In the genomic region with DNA sequence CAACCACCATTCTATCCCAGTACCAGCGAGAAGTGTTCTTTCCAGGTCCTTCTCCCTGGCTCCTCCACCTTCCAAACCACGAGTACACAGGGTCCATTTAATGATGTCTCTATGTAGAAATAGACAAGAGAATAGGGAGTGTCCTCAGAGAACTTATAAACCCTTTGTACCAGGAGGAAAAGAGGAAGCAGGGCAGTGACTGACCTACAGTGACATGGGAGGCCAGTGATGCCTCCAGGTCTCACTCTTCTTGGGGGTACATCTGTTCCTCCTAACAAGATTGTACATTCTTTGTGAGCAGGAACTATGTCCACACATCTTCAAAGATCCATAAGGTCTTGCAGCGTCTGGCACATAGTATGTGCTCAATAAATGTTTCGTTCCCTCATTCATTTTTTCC, we compare ENCODE assay signal across 23 cellular contexts. TPM values are rescaled to one million over a fixed set of nuclear protein-coding genes. Genes with fewer than 3 reads are reported as not detected.
DNase-seq lines count a peak whose midpoint lies in the region; ATAC-seq, FAIRE-seq and TF ChIP-seq lines count a peak whose summit lies in the region.
"Had no signal": no experiment of that assay in that cellular context is flagged by ENCODE, and none has a peak within 500 bp of the region (broad histone marks: within the 10 kb centered on the region; RNA-seq: fewer than 3 reads in every experiment).

No MANE protein-coding gene starts in this region.

- H2AK9ac ChIP-seq in IMR-90 (replicated peaks; ENCODE audit: low read depth, low read length, poor library complexity): no peak overlapping the region

- H3K4me1 ChIP-seq in ACC112 (ENCODE audit: control insufficient read depth, insufficient read depth, low read length, unreplicated experiment): peaks cover 9% of the 10 kb centered on the region
- peaks cover 15% of the 10 kb centered on the region for H3K4me1 ChIP-seq in IMR-90 (ENCODE audit: control insufficient read depth, insufficient read depth, low read length)
- H3K4me1 ChIP-seq in GM12878 (ENCODE audit: control insufficient read depth, insufficient read depth, low read length): no peaks in the 10 kb centered on the region
- H3K4me1 ChIP-seq: prostate gland had no signal

- H3K14ac ChIP-seq in IMR-90 (replicated peaks; ENCODE audit: low read depth, low read length): peak overlapping the region; percentile 59

- in situ Hi-C loops in IMR-90 (cut with MboI; ENCODE audit: low sequenced_read_pairs): no loop called here
- in situ Hi-C loops in GM12878 (cut with MboI): no loop called here

- POLR2A ChIA-PET in IMR-90 (lab: Charles Lee; ENCODE audit: unreplicated experiment): no interaction called here
- POLR2A ChIA-PET in GM12878 (lab: Charles Lee): no interaction called here

- peaks cover 21% of the 10 kb centered on the region for H3K4me1 Mint-ChIP-seq in nephron
- H3K4me1 Mint-ChIP-seq: activated CD4-positive, alpha-beta memory T cell treated with anti-CD3 and anti-CD28 coated beads, Interleukin-2, amount 10 ng/mL, durations not matched to agents 7 days and 5 days had no signal

- H3K9ac ChIP-seq in IMR-90 (ENCODE audit: low read depth, low read length) (no peak overlapping the region), GM12878 (ENCODE audit: control insufficient read depth, insufficient read depth, low read length) (no peak overlapping the region)

- H3K4me3 ChIP-seq in ACC112 (ENCODE audit: low read depth, low read length): no peak overlapping the region
- no peak overlapping the region for H3K4me3 ChIP-seq in IMR-90 (ENCODE audit: insufficient read depth, low read depth, low read length)
- H3K4me3 ChIP-seq in GM12878: no peak overlapping the region
- H3K4me3 ChIP-seq: colonic mucosa, prostate gland had no signal

- BruUV-seq in IMR-90 (replicated peaks; lab: Mats Ljungman, UMichigan) (no TSS peak), GM12878 (replicated peaks; lab: Mats Ljungman, UMichigan) (no TSS peak)

- peak overlapping the region; percentile 72 for H3K4ac ChIP-seq in IMR-90 (ENCODE audit: low read depth, low read length)

- no peak overlapping the region for H3K18ac ChIP-seq in IMR-90 (ENCODE audit: low read depth, low read length)

- no peak overlapping the region for H3K56ac ChIP-seq in IMR-90 (ENCODE audit: extremely low read depth, insufficient read depth, low read length)

- no peak overlapping the region for H3K4me3 Mint-ChIP-seq in nephron
- H3K4me3 Mint-ChIP-seq: activated CD4-positive, alpha-beta memory T cell treated with anti-CD3 and anti-CD28 coated beads, Interleukin-2, amount 10 ng/mL, durations not matched to agents 7 days and 5 days; nephron progenitor cell; T-helper 17 cell had no signal

- peaks cover 25% of the 10 kb centered on the region for H3K27me3 Mint-ChIP-seq in nephron (ENCODE audit: low read depth)

- no peak overlapping the region for H2BK5ac ChIP-seq in IMR-90 (ENCODE audit: low read depth, low read length, poor library complexity, severe bottlenecking)

- TF ChIP-seq EP300 in GM12878 (IDR thresholded peaks at IDR 0.05; ENCODE audit: borderline replicate concordance in 1 of 2, control insufficient read depth in 1 of 2, low read depth in 2 of 2, low read length in 2 of 2): no peak

- H3K9me3 Mint-ChIP-seq in nephron: no peaks in the 10 kb centered on the region
- H3K9me3 Mint-ChIP-seq: activated CD4-positive, alpha-beta memory T cell treated with anti-CD3 and anti-CD28 coated beads, Interleukin-2, amount 10 ng/mL, durations not matched to agents 7 days and 5 days; nephron progenitor cell had no signal

- no peaks in the 10 kb centered on the region for H3K79me2 ChIP-seq in ACC112 (ENCODE audit: control insufficient read depth, insufficient read depth, low read length, unreplicated experiment)
- no peaks in the 10 kb centered on the region for H3K79me2 ChIP-seq in GM12878 (ENCODE audit: control insufficient read depth, insufficient read depth, low read length)

- no peak for TF ChIP-seq CTCF in IMR-90 (conservative IDR thresholded peaks at IDR 0.05; ENCODE audit: low read depth, low read length)
- no peak for TF ChIP-seq CTCF in GM12878 (IDR thresholded peaks at IDR 0.05 in 2 of 3, conservative IDR thresholded peaks at IDR 0.05 in 1 of 3; ENCODE audit: control insufficient read depth in 2 of 3, extremely low read depth in 1 of 3, insufficient read depth in 1 of 3, low read depth in 3 of 3, low read length in 3 of 3)
- TF ChIP-seq CTCF in nephron (IDR thresholded peaks at IDR 0.05; ENCODE audit: unreplicated experiment in 3 of 3): no peak

- no peaks in the 10 kb centered on the region for H3K79me1 ChIP-seq in IMR-90 (ENCODE audit: low read depth in 1 of 2, low read length in 2 of 2)

- H2BK120ac ChIP-seq in IMR-90 (ENCODE audit: low read depth, low read length): peak overlapping the region; percentile 66; the same call in 1 of the 2 replicates

- H2AFZ ChIP-seq in ACC112 (ENCODE audit: low read length, unreplicated experiment) (peak overlapping the region; percentile 45), IMR-90 (replicated peaks; ENCODE audit: low read length, poor library complexity) (no peak overlapping the region), GM12878 (ENCODE audit: control insufficient read depth, low read depth, low read length) (no peak overlapping the region)

- no peak overlapping the region for H4K91ac ChIP-seq in IMR-90 (ENCODE audit: insufficient read depth, low read depth, low read length)

- H3K27ac ChIP-seq in ACC112 (ENCODE audit: low read depth, low read length) (no peak overlapping the region), IMR-90 (ENCODE audit: insufficient read depth, low read length) (no peak overlapping the region), GM12878 (ENCODE audit: control insufficient read depth, insufficient read depth) (no peak overlapping the region)
- H3K27ac ChIP-seq: colonic mucosa had no signal

- no CpG with 5 or more reads among the region's 4 CpGs for WGBS in IMR-90 (ENCODE audit: extremely low coverage in 2 of 2, insufficient read length in 1 of 2), 2 experiments
- WGBS in GM12878 (ENCODE audit: insufficient coverage, insufficient replicate concordance, low lambda C conversion rate, missing lambda C conversion rate): 34% methylated on average over 4 of the region's 4 CpGs

- peak overlapping the region in 1 of 2 experiments; percentile 66; a peak in 1 of 4 replicates for H4K8ac ChIP-seq in IMR-90 (ENCODE audit: low read depth in 2 of 2, low read length in 2 of 2)

- ATAC-seq in IMR-90 (ENCODE audit: low read depth): no peak
- no peak for ATAC-seq in GM12878
- ATAC-seq in left lobe of liver: no peak
- no peak for ATAC-seq in GM19023 (IDR thresholded peaks at IDR 0.05; ENCODE audit: unreplicated experiment)
- ATAC-seq: T-helper 17 cell had no signal

- no peaks in the 10 kb centered on the region for H3K36me3 Mint-ChIP-seq in nephron (ENCODE audit: low read depth)

- CTCF ChIA-PET in IMR-90 (lab: Yijun Ruan, JAX): no interaction called here
- CTCF ChIA-PET in GM12878 (lab: Yijun Ruan, JAX): interaction anchor here (0.6 to 4.9 kb wide), 4 partner anchors 7 to 117 kb away, joined by 3 to 35 read pairs (median 4); no protein-coding TSS in a partner anchor

- H3K27me3 ChIP-seq in ACC112 (ENCODE audit: insufficient read depth, low read length): peaks cover 8% of the 10 kb centered on the region; the same call in 1 of the 2 replicates
- peaks cover 10% of the 10 kb centered on the region for H3K27me3 ChIP-seq in IMR-90 (ENCODE audit: control insufficient read depth, insufficient read depth, low read length)
- H3K27me3 ChIP-seq in GM12878 (replicated peaks in 1 of 2; ENCODE audit: control insufficient read depth in 2 of 2, insufficient read depth in 2 of 2, low read length in 1 of 2): no peaks in the 10 kb centered on the region; a peak in 1 of 4 replicates
- H3K27me3 ChIP-seq: colonic mucosa had no signal

- RAD21 ChIA-PET in GM12878 (lab: Charles Lee; ENCODE audit: unreplicated experiment): no interaction called here

- peak overlapping the region; percentile 37; the same call in 1 of the 3 replicates for H2BK15ac ChIP-seq in IMR-90 (ENCODE audit: low read depth, low read length)

- H4K20me1 ChIP-seq in IMR-90 (ENCODE audit: insufficient read depth, low read length): no peaks in the 10 kb centered on the region
- no peaks in the 10 kb centered on the region for H4K20me1 ChIP-seq in GM12878 (ENCODE audit: control insufficient read depth, insufficient read depth)

- H3K23ac ChIP-seq in IMR-90 (ENCODE audit: low read depth, low read length): no peak overlapping the region

- H2BK20ac ChIP-seq in IMR-90 (ENCODE audit: low read depth, low read length): peak overlapping the region; percentile 40; the same call in 1 of the 2 replicates

- intact Hi-C loops in IMR-90 (cut with micrococcal nuclease) (loop anchor here (1.0 kb wide), 2 partner anchors 72 to 118 kb away; no protein-coding TSS in a partner anchor), GM12878 (cut with micrococcal nuclease; ENCODE audit: unreplicated experiment) (no loop called here)

- peak overlapping the region; percentile 21 to 50 (median 25) for H3K27ac Mint-ChIP-seq in nephron
- H3K27ac Mint-ChIP-seq: activated CD4-positive, alpha-beta memory T cell treated with anti-CD3 and anti-CD28 coated beads, Interleukin-2, amount 10 ng/mL, durations not matched to agents 7 days and 5 days; nephron progenitor cell; T-helper 17 cell had no signal

- dilution Hi-C loops in IMR-90 (cut with HindIII; ENCODE audit: low sequenced_read_pairs, unreplicated experiment): no loop called here

- H3K4me2 ChIP-seq in IMR-90 (ENCODE audit: low read depth, low read length) (no peak overlapping the region), GM12878 (ENCODE audit: control insufficient read depth, insufficient read depth) (no peak overlapping the region)

- H3K9me1 ChIP-seq in IMR-90 (ENCODE audit: insufficient read depth, low read length): peaks cover 7% of the 10 kb centered on the region; the same call in 1 of the 2 replicates

- H4K5ac ChIP-seq in IMR-90 (ENCODE audit: low read depth, low read length): no peak overlapping the region; the same call in 1 of the 2 replicates

- DNase-seq in IMR-90 (no peak), GM12878 (ENCODE audit: low read depth, low spot score) (no peak), left lobe of liver (ENCODE audit: low spot score) (no peak), occipital lobe (lab: John Stamatoyannopoulos, UW) (no peak)
- DNase-seq in central memory CD4-positive, alpha-beta T cell: no peak
- DNase-seq: activated CD4-positive, alpha-beta memory T cell treated with anti-CD3 and anti-CD28 coated beads, Interleukin-2, amount 10 ng/mL, durations not matched to agents 7 days and 5 days; activated naive CD4-positive, alpha-beta T cell treated with anti-CD3 and anti-CD28 coated beads, Interleukin-2, amount 50 U/mL, for 16 hours; activated T-cell treated with anti-CD3 and anti-CD28 coated beads, Interleukin-2, amount 50 U/mL, for 48 hours; DND-41; kidney; NCI-H1105; NCI-H2107; NCI-H524; nephron progenitor cell; SHP77; stimulated activated CD8-positive, alpha-beta memory T cell treated with anti-CD3 and anti-CD28 coated beads, Interleukin-4, amount 100 ng/mL, for 48 hours; T-helper 17 cell had no signal

- no peak for TF ChIP-seq RAD21 in IMR-90 (IDR thresholded peaks at IDR 0.05; ENCODE audit: low read length)
- no peak for TF ChIP-seq RAD21 in GM12878 (IDR thresholded peaks at IDR 0.05; ENCODE audit: insufficient read depth, low read depth, low read length)

- SMC1A ChIA-PET in GM12878 (lab: Charles Lee; ENCODE audit: uncharacterized antibody, unreplicated experiment): interaction anchor here (1.8 kb wide), 1 partner anchor 70 kb away, joined by 5 read pairs; no protein-coding TSS in a partner anchor

- no peaks in the 10 kb centered on the region for H3K9me3 ChIP-seq in IMR-90 (ENCODE audit: control insufficient read depth, insufficient read depth, low read length)
- H3K9me3 ChIP-seq in GM12878 (replicated peaks; ENCODE audit: control insufficient read depth, insufficient read depth, low read length): no peaks in the 10 kb centered on the region
- H3K9me3 ChIP-seq: colonic mucosa, prostate gland had no signal

- TF ChIP-seq POLR2A in IMR-90 (IDR thresholded peaks at IDR 0.05; ENCODE audit: low read depth, low read length) (no peak), GM12878 (IDR thresholded peaks at IDR 0.05; ENCODE audit: low read depth, low read length) (no peak)

- H3K36me3 ChIP-seq in ACC112 (ENCODE audit: insufficient read depth, low read length) (no peaks in the 10 kb centered on the region), IMR-90 (ENCODE audit: control insufficient read depth, insufficient read depth, low read length) (no peaks in the 10 kb centered on the region), GM12878 (ENCODE audit: control insufficient read depth in 2 of 2, insufficient read depth in 2 of 2, low read length in 1 of 2) (no peaks in the 10 kb centered on the region)
- H3K36me3 ChIP-seq: colonic mucosa, prostate gland had no signal

- H2AK5ac ChIP-seq in IMR-90 (ENCODE audit: low read depth, low read length): 0 out of 2 replicates have a peak overlapping the region, but pooled peaks have one; percentile 5

- no peak for FAIRE-seq in GM12878 (lab: Jason Lieb, UNC)
- FAIRE-seq: endothelial cell of umbilical vein, kidney had no signal

RNA-seq across cellular contexts. Expression of a gene that starts 18.7 kb away (rescaled TPM):
- total RNA-seq in IMR-90 (2012; rRNA removed) (0.18 and 0.28 TPM in 2 replicates), GM12878 (2014; rRNA removed) (not detected in 2 replicates), GM12878 (2014; rRNA removed; fragmentation: Illumina TruSeq; extraction: Trizol) (not detected in 2 replicates), GM12878 (2021) (0.19 and 0.26 TPM in 2 replicates), left lobe of liver (1.7 TPM), occipital lobe (1.1 TPM)
- polyA plus RNA-seq in IMR-90 (2012; rRNA removed) (2.4 and 2.7 TPM in 2 replicates), GM12878 (2011; rRNA removed) (0.11 and 0.27 TPM in 2 replicates), GM12878 (2014; fragmentation: Illumina TruSeq; extraction: Trizol) (0.03 TPM in 1 of 2 replicates, not detected in the other), GM12878 (2014; fragmentation: Nextera tagmentation; extraction: Ambion mirVana) (not detected), GM12878 (2014; rRNA removed) (not detected in 2 replicates), GM12878 (2016; fragmentation: Nextera tagmentation; extraction: Ambion mirVana) (not detected)
- polyA plus RNA-seq in IMR-90 (2012; cell fraction: cytosol; rRNA removed): 0.64 and 2.9 TPM in 2 replicates
- polyA plus RNA-seq in IMR-90 (2012; cell fraction: nucleus; rRNA removed; ENCODE audit: low replicate concordance): 1.0 and 1.8 TPM in 2 replicates
- total RNA-seq in GM12878 (2013; cell fraction: nucleolus; rRNA removed): 0.17 TPM in 1 of 2 replicates, not detected in the other
- 0.08 TPM for polyA plus RNA-seq in GM12878 (2011; ENCODE audit: low read depth)
- 0.13 and 0.15 TPM in 2 replicates for polyA plus RNA-seq in GM12878 (2011; cell fraction: cytosol; rRNA removed)
- 0.06 and 0.07 TPM in 2 replicates for polyA plus RNA-seq in GM12878 (2011; cell fraction: nucleus; rRNA removed)
- polyA plus RNA-seq in GM12878 (2012): 0.07 TPM in 1 of 2 replicates, not detected in the other
- polyA minus RNA-seq in GM12878 (2011; rRNA and poly(A)+ RNA removed): 0.10 TPM in 1 of 2 replicates, not detected in the other
- polyA minus RNA-seq in GM12878 (2011; cell fraction: cytosol; rRNA and poly(A)+ RNA removed): not detected in 2 replicates
- polyA minus RNA-seq in GM12878 (2011; cell fraction: nucleus; rRNA and poly(A)+ RNA removed): 0.12 TPM in 1 of 2 replicates, not detected in the other
- total RNA-seq: T-helper 17 cell had no signal
